11 cellular contexts compared by ENCODE assay signal in the genomic region with DNA sequence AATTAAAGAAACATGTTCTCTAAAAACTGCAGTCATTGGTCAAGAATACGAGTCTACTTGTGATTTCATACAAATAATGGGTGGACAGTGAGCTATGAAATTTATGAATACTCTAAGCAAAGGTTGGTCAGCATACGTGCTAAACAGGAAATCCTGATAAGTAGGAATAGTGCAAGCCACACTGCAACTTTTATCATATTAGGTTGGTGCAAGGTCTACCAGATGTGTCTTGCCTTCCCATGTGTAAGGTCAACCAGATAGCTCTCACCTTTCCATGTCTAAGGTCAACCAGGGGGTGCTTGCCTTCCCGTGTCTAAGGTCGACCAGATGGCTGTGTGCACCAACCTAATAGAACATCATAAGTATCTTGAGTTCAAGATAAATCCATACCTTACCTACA. TPM values are rescaled to one million over a fixed set of nuclear protein-coding genes. Genes with fewer than 3 reads are reported as not detected.
DNase-seq lines count a peak whose midpoint lies in the region; ATAC-seq, FAIRE-seq and TF ChIP-seq lines count a peak whose summit lies in the region.
"Had no signal": no experiment of that assay in that cellular context is flagged by ENCODE, and none has a peak within 500 bp of the region (broad histone marks: within the 10 kb centered on the region; RNA-seq: fewer than 3 reads in every experiment).

No MANE protein-coding gene starts in this region.

- FAIRE-seq in H1 (lab: Jason Lieb, UNC): no peak

- H3K56ac ChIP-seq in H1 (replicated peaks; ENCODE audit: insufficient read length, low read depth, low read length): no peak overlapping the region

- peaks cover 22% of the 10 kb centered on the region for H3K4me1 Mint-ChIP-seq in Calu3 (ENCODE audit: low read depth, unreplicated experiment)
- peaks cover 25% of the 10 kb centered on the region for H3K4me1 Mint-ChIP-seq in T-helper 2 cell treated with Interferon-gamma antibody and Interleukin-4, amounts not matched to agents 5 μg/mL and 100 μg/mL, for 36 hours (ENCODE audit: low read depth)

- no peak overlapping the region for H3K9ac ChIP-seq in H1 (replicated peaks in 1 of 4; ENCODE audit: extremely low read depth in 1 of 4, low read depth in 3 of 4, low read length in 3 of 4)
- H3K9ac ChIP-seq in neural cell (ENCODE audit: low read length): no peak overlapping the region

- DNase-seq in Calu3 (no peak), MG63 (no peak), H1 (ENCODE audit: low read depth in 1 of 2, low spot score in 2 of 2) (no peak), gastrocnemius medialis (no peak)
- no peak for DNase-seq in stimulated activated naive CD8-positive, alpha-beta T cell treated with anti-CD3 and anti-CD28 coated beads, Interleukin-15, Interleukin-2, amounts not matched to agents 100 U/mL and 50 U/mL, for 24 hours
- no peak for DNase-seq in T-helper 2 cell treated with Interferon-gamma antibody and Interleukin-4, amounts not matched to agents 5 μg/mL and 100 μg/mL, for 36 hours (ENCODE audit: low spot score)
- DNase-seq: caudate nucleus, lower lobe of right lung, T1000 had no signal

- peak overlapping the region; percentile 60; the same call in 1 of the 2 replicates for H2BK5ac ChIP-seq in H1 (ENCODE audit: low read depth, low read length)

- no TSS peak for BruUV-seq in Calu3 (replicated peaks; lab: Mats Ljungman, UMichigan)

- intact Hi-C loops in Calu3 (cut with micrococcal nuclease; ENCODE audit: unreplicated experiment): loop anchor here (5.0 kb wide), 1 partner anchor 172 kb away; no protein-coding TSS in a partner anchor
- intact Hi-C loops in gastrocnemius medialis (cut with DNase I; ENCODE audit: low total_unique reads): no loop called here

- H3K36me3 Mint-ChIP-seq in Calu3 (ENCODE audit: insufficient read depth, unreplicated experiment): peaks cover 55% of the 10 kb centered on the region
- H3K36me3 Mint-ChIP-seq in T-helper 2 cell treated with Interferon-gamma antibody and Interleukin-4, amounts not matched to agents 5 μg/mL and 100 μg/mL, for 36 hours (ENCODE audit: low read depth): no peaks in the 10 kb centered on the region

- H4K8ac ChIP-seq in H1 (ENCODE audit: extremely low read depth, insufficient read depth, low read length): no peak overlapping the region

- TF ChIP-seq POLR2A in H1 (IDR thresholded peaks at IDR 0.05; ENCODE audit: control extremely low read depth in 1 of 2, low read depth in 2 of 2, low read length in 2 of 2) (peak in 1 of 2 experiments; percentile 66; a peak in 2 of 3 replicates), gastrocnemius medialis (IDR thresholded peaks at IDR 0.05) (no peak)

- H3K27ac Mint-ChIP-seq in Calu3 (ENCODE audit: unreplicated experiment): peak overlapping the region; percentile 100
- H3K27ac Mint-ChIP-seq in T-helper 2 cell treated with Interferon-gamma antibody and Interleukin-4, amounts not matched to agents 5 μg/mL and 100 μg/mL, for 36 hours: no peak overlapping the region

- H3K4ac ChIP-seq in H1 (replicated peaks; ENCODE audit: insufficient read length, low read depth, low read length): no peak overlapping the region

- no peaks in the 10 kb centered on the region for H3K9me3 ChIP-seq in MG63
- no peaks in the 10 kb centered on the region for H3K9me3 ChIP-seq in H1 (ENCODE audit: insufficient read depth in 2 of 2, low read depth in 1 of 2, low read length in 1 of 2)
- H3K9me3 ChIP-seq in neural cell (ENCODE audit: low read length): no peaks in the 10 kb centered on the region
- no peaks in the 10 kb centered on the region for H3K9me3 ChIP-seq in gastrocnemius medialis
- H3K9me3 ChIP-seq: lower lobe of right lung had no signal

- H3K4me1 ChIP-seq in H1 (replicated peaks in 1 of 4; ENCODE audit: control insufficient read depth in 3 of 4, insufficient read depth in 4 of 4, low read length in 3 of 4) (peaks cover 4 to 17% (median 10%) of the 10 kb centered on the region in 4 experiments; a peak in 5 of 7 replicates), gastrocnemius medialis (peaks cover 38 to 47% of the 10 kb centered on the region in 2 donors)

- H4K91ac ChIP-seq in H1 (replicated peaks; ENCODE audit: insufficient read length, low read length): peak overlapping the region; percentile 90

- CTCF ChIA-PET in Calu3 (lab: Charles Lee): interaction anchor here (0.9 to 2.0 kb wide), 3 partner anchors 45 to 50 kb away, joined by 3 to 10 read pairs (median 5); no protein-coding TSS in a partner anchor
- CTCF ChIA-PET in H1 (lab: Charles Lee; ENCODE audit: partially characterized antibody): interaction anchor here (1.8 kb wide), 1 partner anchor 49 kb away, joined by 5 read pairs; no protein-coding TSS in a partner anchor

- H3K36me3 ChIP-seq in MG63 (peaks cover 16% of the 10 kb centered on the region), H1 (ENCODE audit: control insufficient read depth in 2 of 4, insufficient read depth in 4 of 4, low read length in 3 of 4) (no peaks in the 10 kb centered on the region), neural cell (ENCODE audit: insufficient read depth, low read length) (no peaks in the 10 kb centered on the region), gastrocnemius medialis (no peaks in the 10 kb centered on the region)
- H3K36me3 ChIP-seq: lower lobe of right lung had no signal

- TF ChIP-seq RAD21 in H1 (IDR thresholded peaks at IDR 0.05 in 1 of 2, conservative IDR thresholded peaks at IDR 0.05 in 1 of 2; ENCODE audit: low read depth in 2 of 2, low read length in 2 of 2) (no peak), neural cell (conservative IDR thresholded peaks at IDR 0.05) (no peak)

- in situ Hi-C loops in gastrocnemius medialis (cut with MboI; ENCODE audit: low sequenced_read_pairs in 4 of 4): no loop called here

- no peak overlapping the region for H3K18ac ChIP-seq in H1 (ENCODE audit: extremely low read depth, low read length)

- H2BK12ac ChIP-seq in H1 (ENCODE audit: low read depth, low read length): peak overlapping the region; percentile 89

- H3F3A ChIP-seq in neural cell (ENCODE audit: insufficient read depth, low read length, poor library complexity, severe bottlenecking): no peaks in the 10 kb centered on the region

- no peak overlapping the region for H2BK20ac ChIP-seq in H1 (ENCODE audit: low read length)

- WGBS in H1 (ENCODE audit: extremely low coverage in 1 of 2, insufficient coverage in 1 of 2, insufficient read length in 1 of 2, insufficient replicate concordance in 2 of 2, low coverage in 1 of 2, low lambda C conversion rate in 2 of 2, missing lambda C conversion rate in 1 of 2), 2 experiments: 83% methylated on average over 4 of the region's 4 CpGs; no CpG with 5 or more reads in 1 of the 2 experiments

- H2AFZ ChIP-seq in H1 (ENCODE audit: low read length) (no peak overlapping the region), neural cell (ENCODE audit: low read depth, low read length) (no peak overlapping the region)

- no peaks in the 10 kb centered on the region for H3K79me1 ChIP-seq in H1 (ENCODE audit: low read depth, low read length)

- H2BK120ac ChIP-seq in H1 (replicated peaks; ENCODE audit: low read depth, low read length): no peak overlapping the region

- TF ChIP-seq CTCF in Calu3 (IDR thresholded peaks at IDR 0.05; ENCODE audit: unreplicated experiment): no peak
- no peak for TF ChIP-seq CTCF in H1 (IDR thresholded peaks at IDR 0.05; ENCODE audit: control extremely low read depth in 1 of 3, insufficient read depth in 1 of 3, low read depth in 1 of 3, low read length in 3 of 3)
- no peak for TF ChIP-seq CTCF in neural cell (IDR thresholded peaks at IDR 0.05; ENCODE audit: poor library complexity, severe bottlenecking)
- no peak for TF ChIP-seq CTCF in gastrocnemius medialis (IDR thresholded peaks at IDR 0.05 in 4 of 5, conservative IDR thresholded peaks at IDR 0.05 in 1 of 5)

- H3K27ac ChIP-seq in H1 (ENCODE audit: low read depth, low read length): no peak overlapping the region
- no peak overlapping the region for H3K27ac ChIP-seq in neural cell (ENCODE audit: low read length)
- peak overlapping the region in 1 of 4 donors; percentile 93 for H3K27ac ChIP-seq in gastrocnemius medialis

- POLR2A ChIA-PET in H1 (lab: Charles Lee; ENCODE audit: partially characterized antibody): interaction anchor here (1.2 to 4.8 kb wide), 6 partner anchors 9 to 42 kb away, joined by 3 to 26 read pairs (median 5); no protein-coding TSS in a partner anchor

- no peak for ATAC-seq in stimulated activated naive CD8-positive, alpha-beta T cell treated with anti-CD3 and anti-CD28 coated beads, Interleukin-15, Interleukin-2, amounts not matched to agents 100 U/mL and 50 U/mL, for 24 hours
- no peak for ATAC-seq in gastrocnemius medialis
- ATAC-seq in HG02571 (IDR thresholded peaks at IDR 0.05; ENCODE audit: unreplicated experiment): no peak
- ATAC-seq: lower lobe of right lung had no signal

- no peaks in the 10 kb centered on the region for H3K27me3 Mint-ChIP-seq in Calu3 (ENCODE audit: unreplicated experiment)
- peaks cover 4% of the 10 kb centered on the region for H3K27me3 Mint-ChIP-seq in T-helper 2 cell treated with Interferon-gamma antibody and Interleukin-4, amounts not matched to agents 5 μg/mL and 100 μg/mL, for 36 hours (ENCODE audit: low read depth)

- TF ChIP-seq EP300 in H1 (IDR thresholded peaks at IDR 0.05; ENCODE audit: borderline replicate concordance in 1 of 2, low read depth in 2 of 2, low read length in 2 of 2): no peak
- TF ChIP-seq EP300 in neural cell (conservative IDR thresholded peaks at IDR 0.05; ENCODE audit: poor library complexity, severe bottlenecking): no peak

- peaks cover 7% of the 10 kb centered on the region for H3K23me2 ChIP-seq in H1 (ENCODE audit: low read depth, low read length)

- no peaks in the 10 kb centered on the region for H3K9me2 ChIP-seq in neural cell (ENCODE audit: insufficient read depth, low read length)

- peak overlapping the region; percentile 90 for H3K4me3 ChIP-seq in MG63
- H3K4me3 ChIP-seq in H1 (ENCODE audit: extremely low read depth in 1 of 4, insufficient read depth in 2 of 4, low read depth in 3 of 4, low read length in 4 of 4): peak overlapping the region in 2 of 4 experiments; percentile 90 to 95; a peak in 4 of 8 replicates
- H3K4me3 ChIP-seq in neural cell (ENCODE audit: low read length): peak overlapping the region; percentile 99
- H3K4me3 ChIP-seq in gastrocnemius medialis: no peak overlapping the region

- H3K4me2 ChIP-seq in H1 (ENCODE audit: insufficient read depth in 1 of 2, low read depth in 2 of 2, low read length in 2 of 2) (peak overlapping the region; percentile 95 to 97), neural cell (ENCODE audit: low read length) (peak overlapping the region; percentile 85)

- no peak overlapping the region for H4K5ac ChIP-seq in H1 (ENCODE audit: insufficient read length, low read depth, low read length)

- 0 out of 2 replicates have a peak overlapping the region, but pooled peaks have one; percentile 59 for H2AK5ac ChIP-seq in H1 (ENCODE audit: low read depth, low read length)

- peak overlapping the region; percentile 98 for H3K4me3 Mint-ChIP-seq in Calu3 (ENCODE audit: low read depth, unreplicated experiment)
- no peak overlapping the region for H3K4me3 Mint-ChIP-seq in T-helper 2 cell treated with Interferon-gamma antibody and Interleukin-4, amounts not matched to agents 5 μg/mL and 100 μg/mL, for 36 hours

- H3K14ac ChIP-seq in H1 (ENCODE audit: insufficient read length): no peak overlapping the region

- H2BK15ac ChIP-seq in H1 (ENCODE audit: low read length): peak overlapping the region; percentile 20; the same call in 1 of the 2 replicates

- H4K20me1 ChIP-seq in H1 (replicated peaks in 1 of 2; ENCODE audit: control insufficient read depth in 1 of 2, insufficient read depth in 2 of 2, low read length in 2 of 2) (no peaks in the 10 kb centered on the region), neural cell (ENCODE audit: insufficient read depth) (no peaks in the 10 kb centered on the region)

- H3K27me3 ChIP-seq in MG63 (no peaks in the 10 kb centered on the region), H1 (replicated peaks in 1 of 4; ENCODE audit: control insufficient read depth in 3 of 4, extremely low read depth in 1 of 4, insufficient read depth in 3 of 4, low read length in 3 of 4) (no peaks in the 10 kb centered on the region), neural cell (ENCODE audit: insufficient read depth, low read depth, low read length) (no peaks in the 10 kb centered on the region), gastrocnemius medialis (no peaks in the 10 kb centered on the region)

- no peak overlapping the region for H3K23ac ChIP-seq in H1 (ENCODE audit: insufficient read length)

- H3K9me3 Mint-ChIP-seq in Calu3 (ENCODE audit: low read depth, unreplicated experiment): no peaks in the 10 kb centered on the region
- no peaks in the 10 kb centered on the region for H3K9me3 Mint-ChIP-seq in T-helper 2 cell treated with Interferon-gamma antibody and Interleukin-4, amounts not matched to agents 5 μg/mL and 100 μg/mL, for 36 hours

- peaks cover 17 to 42% of the 10 kb centered on the region in 2 experiments for H3K79me2 ChIP-seq in H1 (ENCODE audit: control insufficient read depth in 1 of 2, insufficient read depth in 2 of 2, low read length in 2 of 2)
- H3K79me2 ChIP-seq in neural cell (replicated peaks; ENCODE audit: insufficient read depth, low read length): peaks cover 46% of the 10 kb centered on the region

RNA-seq across cellular contexts. Expression of gene ITGB1, which starts 2.0 kb away (rescaled TPM):
- total RNA-seq in Calu3 (2022): 1,388 and 1,455 TPM in 2 replicates
- total RNA-seq in MG63 (2014; rRNA removed; shearing (Covaris generic); ENCODE audit: low replicate concordance): 715 and 2,345 TPM in 2 replicates
- total RNA-seq in H1 (2021; fragmentation: NEBNext Ultra II Directional; extraction: Animal tissue kit (Norgen Biotek cat#: 25700)): 282 and 321 TPM in 2 replicates
- 57.1 and 82.7 TPM in 2 replicates for polyA plus RNA-seq in H1 (2011; rRNA removed)
- polyA plus RNA-seq in H1 (2011; cell fraction: cytosol; rRNA removed): 151 TPM
- polyA plus RNA-seq in H1 (2011; cell fraction: nucleus; rRNA removed): 32.8 TPM
- polyA plus RNA-seq in H1 (2012, experiment 1 of 2): 119 to 215 TPM (median 141 TPM) in 4 replicates
- 15.1 TPM for polyA plus RNA-seq in H1 (2012, experiment 2 of 2)
- 579 TPM for polyA plus RNA-seq in H1 (2013, experiment 1 of 2)
- polyA plus RNA-seq in H1 (2013, experiment 2 of 2): 609 TPM
- 93.1 and 146 TPM in 2 replicates for polyA minus RNA-seq in H1 (2011; rRNA and poly(A)+ RNA removed)
- 99.0 TPM for polyA minus RNA-seq in H1 (2011; cell fraction: cytosol; rRNA and poly(A)+ RNA removed)
- polyA minus RNA-seq in H1 (2011; cell fraction: nucleus; rRNA and poly(A)+ RNA removed): 131 TPM
- polyA plus RNA-seq in neural cell: 59.2 and 62.4 TPM in 2 replicates
- 140 and 141 TPM in 2 replicates for polyA minus RNA-seq in neural cell
- 100 to 1,000 TPM; 242 to 379 (median 368) TPM for total RNA-seq in gastrocnemius medialis

Comparison
In these comparisons a context has a peak if more than half of its experiments do, and no peak if none do; other contexts are left out.
1. H3K4me3 ChIP-seq: peak in MG63 (single experiment) and neural cell (single experiment); none in gastrocnemius medialis (0 of 4).